In the genomic region with DNA sequence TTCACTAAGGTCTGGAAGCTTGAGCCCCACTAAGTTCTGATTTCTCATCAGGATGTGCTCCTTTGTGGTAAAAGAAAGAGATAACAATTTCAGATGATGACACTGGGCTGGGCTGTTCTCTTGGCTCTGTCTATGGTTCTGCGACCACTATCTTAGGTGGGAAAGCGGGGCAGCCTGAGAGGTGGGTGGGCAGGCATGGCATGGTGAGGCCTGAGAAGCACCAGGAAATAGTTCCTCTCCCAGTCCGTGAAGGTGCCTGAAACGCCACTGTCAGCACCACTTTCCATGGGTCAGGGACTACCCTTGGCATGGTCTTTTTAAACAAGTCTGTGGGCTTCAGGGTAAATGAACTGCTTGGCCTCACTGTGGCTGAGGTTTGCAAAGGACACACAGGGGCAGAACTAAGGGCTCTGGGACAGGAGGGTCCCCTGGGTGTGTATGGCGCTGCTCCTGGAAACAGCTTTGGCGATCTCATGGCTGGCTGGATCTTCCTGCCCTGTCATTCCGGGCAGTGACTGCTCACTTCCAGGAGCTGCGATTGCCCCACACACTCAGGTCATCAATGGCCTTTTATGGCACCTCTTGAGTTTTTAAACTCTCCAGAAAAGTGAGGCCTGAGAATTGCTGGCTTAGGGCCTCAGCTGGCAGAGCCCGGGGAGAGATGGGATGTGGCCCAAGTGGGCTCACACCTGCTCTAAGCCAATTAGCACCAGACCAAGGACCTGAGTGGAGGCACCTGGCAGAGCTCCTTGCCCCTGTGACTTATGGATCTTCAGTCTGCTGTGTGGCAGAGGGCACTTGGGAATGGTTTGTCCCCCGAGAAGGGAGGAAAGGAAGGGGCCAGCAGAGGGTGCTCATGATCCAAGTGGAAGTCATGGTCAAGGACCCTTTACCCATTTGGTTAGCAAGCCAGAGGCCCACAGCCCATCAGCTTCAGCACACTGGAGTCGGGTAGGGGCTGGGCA, we compare ENCODE assay signal across 8 cellular contexts. TPM values are rescaled to one million over a fixed set of nuclear protein-coding genes. Genes with fewer than 3 reads are reported as not detected.
DNase-seq lines count a peak whose midpoint lies in the region; ATAC-seq lines count a peak whose summit lies in the region.

No MANE protein-coding gene starts in this region.

- peak overlapping the region; percentile 72 for H3K27ac ChIP-seq in muscle layer of duodenum (ENCODE audit: low read length)

- DNase-seq in Right ventricle myocardium superior: no peak
- no peak for DNase-seq in Right ventricle myocardium inferior (ENCODE audit: missing footprints)
- peak; percentile 35 to 56 for DNase-seq in NCI-H524 (lab: John Stamatoyannopoulos, UW)
- peak; percentile 20 for DNase-seq in cerebellum (ENCODE audit: low spot score)
- DNase-seq in hippocampal formation (lab: John Stamatoyannopoulos, UW): no peak

- intact Hi-C loops in Right ventricle myocardium superior (cut with DNase I) (no loop called here), Right ventricle myocardium inferior (cut with DNase I) (loop anchor here (5.0 kb wide), 1 partner anchor 113 kb away; no protein-coding TSS in a partner anchor)

- H3K9me3 ChIP-seq in muscle layer of duodenum (ENCODE audit: control insufficient read depth in 1 of 2, low read length in 2 of 2): no peaks in the 10 kb centered on the region

- H3K4me1 ChIP-seq in muscle layer of duodenum (ENCODE audit: control insufficient read depth in 1 of 2, insufficient read depth in 2 of 2, low read length in 2 of 2): peaks cover 0 to 17% of the 10 kb centered on the region in 2 donors

- peak; percentile 52 for ATAC-seq in Right ventricle myocardium superior (ENCODE audit: poor library complexity)
- ATAC-seq in Right ventricle myocardium inferior: no peak
- ATAC-seq in GM19455 (IDR thresholded peaks at IDR 0.05; ENCODE audit: unreplicated experiment): no peak
- no peak for ATAC-seq in HG02571 (IDR thresholded peaks at IDR 0.05; ENCODE audit: unreplicated experiment)

- H3K27me3 ChIP-seq in muscle layer of duodenum (ENCODE audit: low read depth, low read length): no peaks in the 10 kb centered on the region

- peaks cover 0 to 9% of the 10 kb centered on the region in 2 donors for H3K36me3 ChIP-seq in muscle layer of duodenum (ENCODE audit: control insufficient read depth in 1 of 2, insufficient read depth in 2 of 2, low read length in 2 of 2)

- no peak overlapping the region for H3K4me3 ChIP-seq in muscle layer of duodenum (ENCODE audit: low read depth in 1 of 2, low read length in 2 of 2)

RNA-seq across cellular contexts. Expression of gene LYVE1, which starts 55.6 kb away (rescaled TPM):
- total RNA-seq in Right ventricle myocardium superior: 77.2 TPM
- total RNA-seq in Right ventricle myocardium inferior: 106 TPM
- 15.2 TPM for total RNA-seq in cerebellum

Comparison
In these comparisons a context has a peak if more than half of its experiments do, and no peak if none do; other contexts are left out.
1. DNase-seq: peak in NCI-H524 (2 of 2) and cerebellum (single experiment); none in Right ventricle myocardium superior (single experiment), Right ventricle myocardium inferior (single experiment) and hippocampal formation (0 of 2).